24 cellular contexts compared by ENCODE assay signal in genomic region chr1:117413412-117413811, GRCh38.
"Had no signal": no experiment of that assay in that cellular context is flagged by ENCODE, and none has a peak within 500 bp of the region (broad histone marks: within the 10 kb centered on the region; RNA-seq: fewer than 3 reads in every experiment).

No MANE protein-coding gene starts in this region.

- DNase-seq: naive B cell; naive thymus-derived CD8-positive, alpha-beta T cell; nephron progenitor cell; nucleus accumbens; pancreas; psoas muscle; right cardiac atrium; right lobe of liver; sigmoid colon; small intestine; stimulated activated CD4-positive, alpha-beta T cell treated with anti-CD3 and anti-CD28 coated beads, Interleukin-15, amount 100 ng/mL, for 24 hours; stimulated activated CD4-positive, alpha-beta T cell treated with anti-CD3 and anti-CD28 coated beads, Interleukin-2, amount 100 ng/mL, for 24 hours; stimulated activated CD4-positive, alpha-beta T cell treated with anti-CD3 and anti-CD28 coated beads, Interleukin-2, amount 100 ng/mL, for 48 hours; stimulated activated CD4-positive, alpha-beta T cell treated with anti-CD3 and anti-CD28 coated beads, Interleukin-4, amount 100 ng/mL, for 24 hours; stimulated activated naive CD4-positive, alpha-beta T cell; stimulated activated naive CD8-positive, alpha-beta T cell treated with anti-CD3 and anti-CD28 coated beads, Interleukin-15, Interleukin-2, amounts not matched to agents 100 U/mL and 50 U/mL, for 24 hours; substantia nigra; testis; tibial artery; transverse colon; upper lobe of left lung had no signal

- H3K9me3 Mint-ChIP-seq: naive B cell; natural killer cell treated with Interleukin-12 subunit alpha and Interleukin-12 subunit beta and Interleukin-15 and Interleukin-18, amount 100 ng/mL, for 72 hours; nephron progenitor cell; neural crest cell; stimulated activated memory B cell treated with anti-CD40 and anti-IgM and Interleukin-4, amounts not matched to agents 10 μg/mL and 1 μg/mL and 100 μg/mL, for 72 hours had no signal

- ATAC-seq: naive thymus-derived CD8-positive, alpha-beta T cell; natural killer cell treated with Interleukin-12 subunit alpha and Interleukin-12 subunit beta and Interleukin-15 and Interleukin-18, amount 100 ng/mL, for 72 hours; psoas muscle; right cardiac atrium; right lobe of liver; stimulated activated memory B cell treated with anti-CD40 and anti-IgM and Interleukin-4, amounts not matched to agents 10 μg/mL and 1 μg/mL and 100 μg/mL, for 72 hours; stimulated activated naive CD8-positive, alpha-beta T cell treated with anti-CD3 and anti-CD28 coated beads, Interleukin-15, Interleukin-2, amounts not matched to agents 100 U/mL and 50 U/mL, for 24 hours had no signal

- H3K4me3 Mint-ChIP-seq: naive B cell; naive thymus-derived CD8-positive, alpha-beta T cell; natural killer cell treated with Interleukin-12 subunit alpha and Interleukin-12 subunit beta and Interleukin-15 and Interleukin-18, amount 100 ng/mL, for 72 hours; nephron progenitor cell; neural crest cell; stimulated activated memory B cell treated with anti-CD40 and anti-IgM and Interleukin-4, amounts not matched to agents 10 μg/mL and 1 μg/mL and 100 μg/mL, for 72 hours had no signal

- H3K4me1 Mint-ChIP-seq: nephron progenitor cell, neural crest cell had no signal

- H3K27ac Mint-ChIP-seq: natural killer cell treated with Interleukin-12 subunit alpha and Interleukin-12 subunit beta and Interleukin-15 and Interleukin-18, amount 100 ng/mL, for 72 hours; nephron progenitor cell; stimulated activated memory B cell treated with anti-CD40 and anti-IgM and Interleukin-4, amounts not matched to agents 10 μg/mL and 1 μg/mL and 100 μg/mL, for 72 hours had no signal

- H3K27me3 Mint-ChIP-seq: naive B cell; naive thymus-derived CD8-positive, alpha-beta T cell; natural killer cell treated with Interleukin-12 subunit alpha and Interleukin-12 subunit beta and Interleukin-15 and Interleukin-18, amount 100 ng/mL, for 72 hours; stimulated activated memory B cell treated with anti-CD40 and anti-IgM and Interleukin-4, amounts not matched to agents 10 μg/mL and 1 μg/mL and 100 μg/mL, for 72 hours had no signal
